In the genomic region with DNA sequence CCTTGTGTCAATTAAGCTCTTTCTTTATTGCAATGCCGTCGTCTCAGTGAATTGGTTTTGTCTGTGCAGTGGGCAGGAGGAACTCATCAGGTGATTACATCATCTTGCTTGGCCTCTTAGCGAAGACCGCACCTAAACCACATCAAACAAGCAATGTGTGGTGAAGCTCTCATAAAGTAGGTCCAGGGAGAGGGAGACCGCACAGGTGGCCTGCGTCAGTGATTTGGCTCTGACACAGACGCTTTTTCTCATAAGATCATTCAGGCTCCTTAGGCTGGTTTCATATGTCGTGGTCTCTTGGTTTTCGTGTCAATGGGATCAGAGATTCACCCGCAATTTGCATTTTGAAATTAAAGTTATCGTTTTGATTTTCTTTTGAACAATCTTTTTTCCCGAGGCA, we compare ENCODE assay signal across 10 cellular contexts. TPM values are rescaled to one million over a fixed set of nuclear protein-coding genes. Genes with fewer than 3 reads are reported as not detected.
DNase-seq lines count a peak whose midpoint lies in the region; ATAC-seq, FAIRE-seq and TF ChIP-seq lines count a peak whose summit lies in the region.
"Had no signal": no experiment of that assay in that cellular context is flagged by ENCODE, and none has a peak within 500 bp of the region (broad histone marks: within the 10 kb centered on the region; RNA-seq: fewer than 3 reads in every experiment).

No MANE protein-coding gene starts in this region.

- POLR2A ChIA-PET in HepG2 (lab: Yijun Ruan, JAX) (no interaction called here), GM12878 (lab: Charles Lee) (interaction anchor here (1.2 kb wide), 1 partner anchor 15 kb away, joined by 3 read pairs; no protein-coding TSS in a partner anchor)

- intact Hi-C loops in HepG2 (cut with micrococcal nuclease; ENCODE audit: unreplicated experiment) = no loop called here
- intact Hi-C loops in right lobe of liver (cut with DNase I) = no loop called here
- intact Hi-C loops in GM12878 (cut with micrococcal nuclease; ENCODE audit: unreplicated experiment) = no loop called here
- intact Hi-C loops in transverse colon (cut with DNase I; ENCODE audit: low total_unique reads) = no loop called here

- TF ChIP-seq CTCF in HepG2 (CRISPR knock-in tag; IDR thresholded peaks at IDR 0.05) = no peak
- TF ChIP-seq CTCF in right lobe of liver (IDR thresholded peaks at IDR 0.05) = no peak
- no peak for TF ChIP-seq CTCF in RWPE2 (IDR thresholded peaks at IDR 0.05; ENCODE audit: poor library complexity, severe bottlenecking)
- no peak for TF ChIP-seq CTCF in GM12878 (IDR thresholded peaks at IDR 0.05 in 2 of 3, conservative IDR thresholded peaks at IDR 0.05 in 1 of 3; ENCODE audit: control insufficient read depth in 2 of 3, extremely low read depth in 1 of 3, insufficient read depth in 1 of 3, low read depth in 3 of 3, low read length in 3 of 3)
- TF ChIP-seq CTCF in transverse colon (IDR thresholded peaks at IDR 0.05) = no peak
- TF ChIP-seq CTCF in GM10266 (IDR thresholded peaks at IDR 0.05; ENCODE audit: control insufficient read depth, insufficient read depth, low read depth, missing control alignments) = no peak

- in situ Hi-C loops in HepG2 (cut with HindIII; ENCODE audit: extremely low pct_ligation_motif_present, low pct_unique_long_range_greater_than_20kb) = no loop called here
- in situ Hi-C loops in GM12878 (cut with MboI) = no loop called here
- in situ Hi-C loops in transverse colon (cut with MboI; ENCODE audit: low pct_ligation_motif_present in 1 of 4, low pct_unique_long_range_greater_than_20kb in 1 of 4, low sequenced_read_pairs in 3 of 4) = loop anchor here in 2 of 4 donors (25.0 kb wide), 1 partner anchor 394 kb away; no protein-coding TSS in a partner anchor

- H3K4me2 ChIP-seq in HepG2 (ENCODE audit: low read depth, low read length) (peak overlapping the region; percentile 10; the same call in 1 of the 2 replicates), GM12878 (ENCODE audit: control insufficient read depth, insufficient read depth) (no peak overlapping the region)

- RAD21 ChIA-PET in GM12878 (lab: Charles Lee; ENCODE audit: unreplicated experiment) = interaction anchor here (1.3 kb wide), 1 partner anchor 8 kb away, joined by 3 read pairs; no protein-coding TSS in a partner anchor

- no peaks in the 10 kb centered on the region for H3K9me3 ChIP-seq in HepG2 (ENCODE audit: low read length)
- H3K9me3 ChIP-seq in right lobe of liver = no peaks in the 10 kb centered on the region
- no peaks in the 10 kb centered on the region for H3K9me3 ChIP-seq in RWPE2 (ENCODE audit: severe bottlenecking)
- H3K9me3 ChIP-seq in GM12878 (replicated peaks; ENCODE audit: control insufficient read depth, insufficient read depth, low read length) = no peaks in the 10 kb centered on the region; the same call in 2 of the 3 replicates
- no peaks in the 10 kb centered on the region for H3K9me3 ChIP-seq in transverse colon
- H3K9me3 ChIP-seq: esophagus squamous epithelium had no signal

- WGBS in HepG2 (ENCODE audit: low lambda C conversion rate) = 15% methylated on average over 12 of the region's 12 CpGs
- 78% methylated on average over 9 of the region's 12 CpGs for WGBS in right lobe of liver (ENCODE audit: insufficient coverage, low coverage, low lambda C conversion rate, missing lambda C conversion rate)
- 56% methylated on average over 12 of the region's 12 CpGs for WGBS in GM12878 (ENCODE audit: insufficient coverage, insufficient replicate concordance, low lambda C conversion rate, missing lambda C conversion rate)
- 42 to 43% methylated on average over 6 to 12 of the region's 12 CpGs for WGBS in transverse colon (ENCODE audit: low coverage in 1 of 2), 2 donors

- BruUV-seq in HepG2 (replicated peaks; lab: Mats Ljungman, UMichigan) (no TSS peak), GM12878 (replicated peaks; lab: Mats Ljungman, UMichigan) (no TSS peak)

- H3K36me3 ChIP-seq in HepG2 (replicated peaks in 1 of 2; ENCODE audit: control insufficient read depth in 1 of 2, insufficient read depth in 2 of 2, low read length in 2 of 2) (no peaks in the 10 kb centered on the region), right lobe of liver (no peaks in the 10 kb centered on the region), RWPE2 (ENCODE audit: low read depth) (no peaks in the 10 kb centered on the region), GM12878 (ENCODE audit: control insufficient read depth in 2 of 2, insufficient read depth in 2 of 2, low read length in 1 of 2) (no peaks in the 10 kb centered on the region), transverse colon (no peaks in the 10 kb centered on the region)
- H3K36me3 ChIP-seq: esophagus squamous epithelium had no signal

- H3K4me1 ChIP-seq in HepG2 (ENCODE audit: insufficient read depth, low read length) (peaks cover 57% of the 10 kb centered on the region), right lobe of liver (no peaks in the 10 kb centered on the region), RWPE2 (ENCODE audit: insufficient read depth, poor library complexity, severe bottlenecking) (peaks cover 3% of the 10 kb centered on the region), GM12878 (ENCODE audit: control insufficient read depth, insufficient read depth, low read length) (no peaks in the 10 kb centered on the region; the same call in 1 of the 2 replicates), transverse colon (peaks cover 0 to 5% (median 0%) of the 10 kb centered on the region in 4 donors)
- H3K4me1 ChIP-seq: esophagus squamous epithelium had no signal

- H3K79me2 ChIP-seq in HepG2 (ENCODE audit: insufficient read depth, low read length) (no peaks in the 10 kb centered on the region), GM12878 (ENCODE audit: control insufficient read depth, insufficient read depth, low read length) (no peaks in the 10 kb centered on the region)

- TF ChIP-seq RAD21 in HepG2 (CRISPR knock-in tag; IDR thresholded peaks at IDR 0.05) (no peak), GM12878 (IDR thresholded peaks at IDR 0.05; ENCODE audit: insufficient read depth, low read depth, low read length) (no peak)

- TF ChIP-seq POLR2A in HepG2 (IDR thresholded peaks at IDR 0.05; ENCODE audit: insufficient read depth in 1 of 2, low read depth in 2 of 2, low read length in 2 of 2) = no peak
- no peak for TF ChIP-seq POLR2A in right lobe of liver (IDR thresholded peaks at IDR 0.05)
- TF ChIP-seq POLR2A in GM12878 (IDR thresholded peaks at IDR 0.05; ENCODE audit: low read depth, low read length) = no peak
- no peak for TF ChIP-seq POLR2A in transverse colon (IDR thresholded peaks at IDR 0.05)

- FAIRE-seq in HepG2 (lab: Jason Lieb, UNC) = no peak
- no peak for FAIRE-seq in GM12878 (lab: Jason Lieb, UNC)

- H3K9ac ChIP-seq in HepG2 (ENCODE audit: insufficient read depth, low read depth, low read length) (no peak overlapping the region), GM12878 (ENCODE audit: control insufficient read depth, insufficient read depth, low read length) (no peak overlapping the region)

- SMC1A ChIA-PET in GM12878 (lab: Charles Lee; ENCODE audit: uncharacterized antibody, unreplicated experiment) = interaction anchor here (0.8 to 1.4 kb wide), 3 partner anchors 9 to 14 kb away, joined by 3 to 4 read pairs (median 3); no protein-coding TSS in a partner anchor

- TF ChIP-seq EP300 in HepG2 (IDR thresholded peaks at IDR 0.05; ENCODE audit: low read depth in 2 of 2, low read length in 2 of 2) (no peak; a peak in 1 of 4 replicates), HepG2 (CRISPR knock-in tag; IDR thresholded peaks at IDR 0.05; ENCODE audit: borderline replicate concordance) (no peak), GM12878 (IDR thresholded peaks at IDR 0.05; ENCODE audit: borderline replicate concordance in 1 of 2, control insufficient read depth in 1 of 2, low read depth in 2 of 2, low read length in 2 of 2) (peak; percentile 87 to 89), transverse colon (IDR thresholded peaks at IDR 0.05; ENCODE audit: low read depth) (no peak)

- DNase-seq in HepG2 (ENCODE audit: low spot score) (peak; percentile 56), right lobe of liver (no peak), RWPE2 (ENCODE audit: low spot score) (no peak), GM12878 (ENCODE audit: low read depth, low spot score) (peak; percentile 51), transverse colon (peak; percentile 32), NCI-H1092 treated with DMSO at 0.1 percent for 48 hours (lab: John Stamatoyannopoulos, UW) (no peak), GM10266 (ENCODE audit: extremely low spot score) (no peak), NCI-H446 (lab: John Stamatoyannopoulos, UW) (no peak)
- DNase-seq: esophagus squamous epithelium, NCI-H82 had no signal

- H3K4me3 ChIP-seq in HepG2 (replicated peaks in 1 of 3; ENCODE audit: insufficient read depth in 1 of 3, low read depth in 2 of 3, low read length in 3 of 3) (no peak overlapping the region), right lobe of liver (no peak overlapping the region), RWPE2 (ENCODE audit: severe bottlenecking) (no peak overlapping the region), GM12878 (no peak overlapping the region), transverse colon (no peak overlapping the region)
- H3K4me3 ChIP-seq: esophagus squamous epithelium had no signal

- H3K27me3 ChIP-seq in HepG2 (ENCODE audit: control insufficient read depth in 1 of 2, insufficient read depth in 2 of 2, low read length in 2 of 2) = peaks cover 2 to 31% of the 10 kb centered on the region in 2 experiments; a peak in 4 of 5 replicates
- H3K27me3 ChIP-seq in right lobe of liver = no peaks in the 10 kb centered on the region
- H3K27me3 ChIP-seq in RWPE2 (ENCODE audit: insufficient read depth, poor library complexity, severe bottlenecking) = peaks cover 49% of the 10 kb centered on the region
- H3K27me3 ChIP-seq in GM12878 (replicated peaks in 1 of 2; ENCODE audit: control insufficient read depth in 2 of 2, insufficient read depth in 2 of 2, low read length in 1 of 2) = no peaks in the 10 kb centered on the region; a peak in 2 of 4 replicates
- peaks cover 20% of the 10 kb centered on the region for H3K27me3 ChIP-seq in transverse colon

- H2AFZ ChIP-seq in HepG2 (ENCODE audit: low read length) (no peak overlapping the region), GM12878 (ENCODE audit: control insufficient read depth, low read depth, low read length) (no peak overlapping the region)

- CTCF ChIA-PET in HepG2 (lab: Yijun Ruan, JAX; ENCODE audit: low intra/inter-chr PET ratio, low total read pairs) (no interaction called here), GM12878 (lab: Yijun Ruan, JAX) (interaction anchor here (0.7 to 2.0 kb wide), 4 partner anchors 13 to 80 kb away, joined by 3 to 5 read pairs (median 4); no protein-coding TSS in a partner anchor)

- H3K27ac ChIP-seq in HepG2 (ENCODE audit: extremely low read length, insufficient read depth, low read length) (no peak overlapping the region), right lobe of liver (no peak overlapping the region), RWPE2 (ENCODE audit: poor library complexity, severe bottlenecking) (no peak overlapping the region), GM12878 (ENCODE audit: control insufficient read depth, insufficient read depth) (no peak overlapping the region), transverse colon (no peak overlapping the region)
- H3K27ac ChIP-seq: esophagus squamous epithelium had no signal

- no peak for ATAC-seq in HepG2
- ATAC-seq in right lobe of liver = no peak
- ATAC-seq in RWPE2 (ENCODE audit: low read depth) = peak; percentile 91
- peak; percentile 94 for ATAC-seq in GM12878

- H4K20me1 ChIP-seq in HepG2 (ENCODE audit: insufficient read depth, low read length) = no peaks in the 10 kb centered on the region
- H4K20me1 ChIP-seq in GM12878 (ENCODE audit: control insufficient read depth, insufficient read depth) = no peaks in the 10 kb centered on the region

RNA-seq across cellular contexts. Expression of a gene that starts 6.7 kb away (rescaled TPM):
- total RNA-seq in HepG2 (2016; rRNA removed; fragmentation: Illumina TruSeq; extraction: Trizol) (90.4 and 95.7 TPM in 2 replicates), right lobe of liver (1 to 10 TPM; 1.3 to 3.9 (median 3.0) TPM), GM12878 (2014; rRNA removed) (14.9 and 18.7 TPM in 2 replicates), GM12878 (2014; rRNA removed; fragmentation: Illumina TruSeq; extraction: Trizol) (6.2 and 7.6 TPM in 2 replicates), GM12878 (2021) (14.1 and 16.5 TPM in 2 replicates), transverse colon (1 to 10 TPM in 3 of 4 donors, not detected in 1; 1.6 to 4.9 (median 3.6) TPM)
- total RNA-seq in HepG2 (2016; cell fraction: cytosol; rRNA removed; fragmentation: Illumina TruSeq; extraction: Trizol; ENCODE audit: low read depth) = 47.9 and 55.6 TPM in 2 replicates
- 94.6 and 101 TPM in 2 replicates for total RNA-seq in HepG2 (2016; cell fraction: insoluble cytoplasmic fraction; rRNA removed; fragmentation: Illumina TruSeq; extraction: Trizol)
- total RNA-seq in HepG2 (2016; cell fraction: membrane; rRNA removed; fragmentation: Illumina TruSeq; extraction: Trizol) = 73.3 and 75.8 TPM in 2 replicates
- 42.8 and 54.2 TPM in 2 replicates for total RNA-seq in HepG2 (2016; cell fraction: nucleus; rRNA removed; fragmentation: Illumina TruSeq; extraction: Trizol)
- polyA plus RNA-seq in HepG2 (2011; rRNA removed) (181 and 193 TPM in 2 replicates), GM12878 (2011; rRNA removed) (27.2 and 52.1 TPM in 2 replicates), GM12878 (2014; fragmentation: Illumina TruSeq; extraction: Trizol) (3.0 and 8.1 TPM in 2 replicates), GM12878 (2014; fragmentation: Nextera tagmentation; extraction: Ambion mirVana) (1 to 10 TPM in 1 of 2 experiments, under 1 TPM in 1; 0.47 to 4.1 TPM), GM12878 (2014; rRNA removed) (15.8 and 22.8 TPM in 2 replicates), GM12878 (2016; fragmentation: Nextera tagmentation; extraction: Ambion mirVana) (10 to 100 TPM; 16.6 to 17.8 TPM)
- polyA plus RNA-seq in HepG2 (2011; cell fraction: cytosol; rRNA removed) = 178 and 242 TPM in 2 replicates
- polyA plus RNA-seq in HepG2 (2011; cell fraction: nucleus; rRNA removed) = 194 and 196 TPM in 2 replicates
- polyA plus RNA-seq in HepG2 (2012) = 45.0 and 55.8 TPM in 2 replicates
- 46.7 and 59.9 TPM in 2 replicates for polyA plus RNA-seq in HepG2 (2016; cell fraction: cytosol; fragmentation: Illumina TruSeq; extraction: Trizol; ENCODE audit: low read depth)
- polyA plus RNA-seq in HepG2 (2016; cell fraction: insoluble cytoplasmic fraction; fragmentation: Illumina TruSeq; extraction: Trizol; ENCODE audit: low read depth) = 103 and 109 TPM in 2 replicates
- 69.1 and 76.1 TPM in 2 replicates for polyA plus RNA-seq in HepG2 (2016; cell fraction: membrane; fragmentation: Illumina TruSeq; extraction: Trizol; ENCODE audit: low read depth)
- 80.6 and 84.9 TPM in 2 replicates for polyA plus RNA-seq in HepG2 (2016; cell fraction: nucleus; fragmentation: Illumina TruSeq; extraction: Trizol; ENCODE audit: insufficient read depth, low read depth)
- polyA minus RNA-seq in HepG2 (2011; rRNA and poly(A)+ RNA removed; ENCODE audit: low replicate concordance) = 8.2 and 120 TPM in 2 replicates
- 28.3 and 29.5 TPM in 2 replicates for polyA minus RNA-seq in HepG2 (2011; cell fraction: cytosol; rRNA and poly(A)+ RNA removed)
- polyA minus RNA-seq in HepG2 (2011; cell fraction: nucleus; rRNA and poly(A)+ RNA removed) = 89.0 and 92.2 TPM in 2 replicates
- total RNA-seq in GM12878 (2013; cell fraction: nucleolus; rRNA removed) = 9.6 and 12.7 TPM in 2 replicates
- 5.5 TPM for polyA plus RNA-seq in GM12878 (2011; ENCODE audit: low read depth)
- 60.9 and 85.9 TPM in 2 replicates for polyA plus RNA-seq in GM12878 (2011; cell fraction: cytosol; rRNA removed)
- 39.2 and 42.9 TPM in 2 replicates for polyA plus RNA-seq in GM12878 (2011; cell fraction: nucleus; rRNA removed)
- 18.3 and 28.3 TPM in 2 replicates for polyA plus RNA-seq in GM12878 (2012)
- 17.5 and 26.5 TPM in 2 replicates for polyA minus RNA-seq in GM12878 (2011; rRNA and poly(A)+ RNA removed)
- 8.8 and 10.3 TPM in 2 replicates for polyA minus RNA-seq in GM12878 (2011; cell fraction: cytosol; rRNA and poly(A)+ RNA removed)
- 13.5 and 19.1 TPM in 2 replicates for polyA minus RNA-seq in GM12878 (2011; cell fraction: nucleus; rRNA and poly(A)+ RNA removed)

Comparison
In these comparisons a context has a peak if more than half of its experiments do, and no peak if none do; other contexts are left out.
1. DNase-seq: peak in HepG2 (single experiment), GM12878 (single experiment) and transverse colon (single experiment); none in right lobe of liver (0 of 3), RWPE2 (single experiment), NCI-H1092 treated with DMSO at 0.1 percent for 48 hours (single experiment), GM10266 (single experiment) and NCI-H446 (0 of 2).
2. ATAC-seq: peak in RWPE2 (single experiment) and GM12878 (single experiment); none in HepG2 (single experiment) and right lobe of liver (0 of 4).